In the genomic region with DNA sequence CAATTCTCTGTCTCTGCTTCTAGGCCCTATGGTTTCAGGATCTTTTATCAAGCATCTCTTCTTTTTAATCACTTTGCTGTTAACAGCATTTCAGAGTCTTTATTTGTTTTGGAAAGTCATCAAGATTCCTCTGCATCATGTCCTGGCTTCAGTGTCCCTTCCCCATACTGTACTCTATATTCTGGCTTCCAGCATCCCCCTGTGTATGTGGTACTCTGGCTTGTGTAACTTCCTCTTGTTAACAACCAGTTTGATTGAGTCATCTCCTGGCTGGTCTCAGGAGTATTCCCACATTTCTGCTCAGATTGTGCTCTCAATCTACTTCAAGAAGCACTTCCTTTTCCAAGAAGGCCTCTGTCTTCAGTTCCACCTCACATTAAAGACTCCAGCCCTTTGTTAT, we compare ENCODE assay signal across 12 cellular contexts. TPM values are rescaled to one million over a fixed set of nuclear protein-coding genes. Genes with fewer than 3 reads are reported as not detected.
DNase-seq lines count a peak whose midpoint lies in the region; ATAC-seq, FAIRE-seq and TF ChIP-seq lines count a peak whose summit lies in the region.
"Had no signal": no experiment of that assay in that cellular context is flagged by ENCODE, and none has a peak within 500 bp of the region (broad histone marks: within the 10 kb centered on the region; RNA-seq: fewer than 3 reads in every experiment).

No MANE protein-coding gene starts in this region.

- DNase-seq in ELR (ENCODE audit: low read depth), result peak; percentile 79
- DNase-seq in OCI-M1 (lab: John Stamatoyannopoulos, UW), result peak; percentile 63
- DNase-seq in fibroblast of gingiva (ENCODE audit: low read depth), result peak; percentile 91
- DNase-seq in osteoblast (ENCODE audit: insufficient read length, low spot score, missing footprints), result peak; percentile 89
- no peak for DNase-seq in D721Med (ENCODE audit: insufficient read length, low spot score)
- DNase-seq: activated T-cell treated with anti-CD3 and anti-CD28 coated beads, Interleukin-2, amount 50 U/mL, for 24 hours; pancreas; stimulated activated naive CD8-positive, alpha-beta T cell treated with anti-CD3 and anti-CD28 coated beads, Interleukin-15, amount 100 ng/mL, for 72 hours had no signal

- H3K4me3 ChIP-seq in osteoblast (ENCODE audit: insufficient read depth, low read length), result no peak overlapping the region
- H3K4me3 ChIP-seq: pancreas, PC-9 had no signal

- no peaks in the 10 kb centered on the region for H4K20me1 ChIP-seq in osteoblast (ENCODE audit: insufficient read depth, low read length)

- H3K79me2 ChIP-seq in osteoblast (ENCODE audit: insufficient read depth, low read length), result no peaks in the 10 kb centered on the region

- no peaks in the 10 kb centered on the region for H3K9me3 ChIP-seq in osteoblast (ENCODE audit: low read depth, low read length)
- H3K9me3 ChIP-seq: pancreas had no signal

- ATAC-seq in GM19328 (IDR thresholded peaks at IDR 0.05; ENCODE audit: unreplicated experiment), result no peak
- ATAC-seq in GM18867 (IDR thresholded peaks at IDR 0.05; ENCODE audit: unreplicated experiment), result no peak
- no peak for ATAC-seq in GM19351 (IDR thresholded peaks at IDR 0.05; ENCODE audit: unreplicated experiment)
- ATAC-seq: stimulated activated naive CD8-positive, alpha-beta T cell treated with anti-CD3 and anti-CD28 coated beads, Interleukin-15, amount 100 ng/mL, for 72 hours had no signal

- peak overlapping the region; percentile 17 for H2AFZ ChIP-seq in osteoblast (ENCODE audit: low read length)
- H2AFZ ChIP-seq: PC-9 had no signal

- H3K36me3 ChIP-seq in osteoblast (ENCODE audit: insufficient read depth, low read length), result no peaks in the 10 kb centered on the region
- H3K36me3 ChIP-seq: pancreas had no signal

- peak overlapping the region; percentile 7 for H3K27ac ChIP-seq in osteoblast (ENCODE audit: low read depth, low read length)
- H3K27ac ChIP-seq: pancreas, PC-9 had no signal

- H3K27me3 ChIP-seq in osteoblast (ENCODE audit: insufficient read depth, low read length), result no peaks in the 10 kb centered on the region
- H3K27me3 ChIP-seq: pancreas had no signal

- FAIRE-seq in D721Med (lab: Jason Lieb, UNC), result no peak
- FAIRE-seq: pancreas had no signal

- H3K4me1 ChIP-seq in osteoblast (ENCODE audit: insufficient read depth, low read length), result peaks cover 14% of the 10 kb centered on the region
- H3K4me1 ChIP-seq: pancreas had no signal

- TF ChIP-seq CTCF in osteoblast (IDR thresholded peaks at IDR 0.05; ENCODE audit: extremely low read depth, low read depth, low read length), result no peak
- TF ChIP-seq CTCF in D721Med (IDR thresholded peaks at IDR 0.05; ENCODE audit: insufficient read depth, missing control alignments), result no peak

- peak overlapping the region; percentile 52 for H3K4me2 ChIP-seq in osteoblast (ENCODE audit: insufficient read depth, low read length)
- H3K4me2 ChIP-seq: PC-9 had no signal

RNA-seq across cellular contexts. Expression of gene ATE1, which starts 14.9 kb away (rescaled TPM):
- 21.0 and 29.8 TPM in 2 replicates for total RNA-seq in osteoblast

RNA-seq across cellular contexts. Expression of gene NSMCE4A, which starts 32.3 kb away (rescaled TPM):
- total RNA-seq in osteoblast, result 25.7 and 28.9 TPM in 2 replicates

RNA-seq across cellular contexts. Expression of gene TACC2, which starts 46.2 kb away (rescaled TPM):
- total RNA-seq in osteoblast, result 5.0 and 5.8 TPM in 2 replicates
